In genomic region chr14:32710351-32711102, GRCh38 we compare ENCODE assay signal across 1 cellular context.
TF ChIP-seq lines count a peak whose summit lies in the region.

No MANE protein-coding gene starts in this region.

TF ChIP-seq in HepG2, 621 proteins besides CTCF, POLR2A, EP300 and RAD21 (continued from another document):
- TF ChIP-seq TRIM22 (IDR thresholded peaks at IDR 0.05) (no peak), CHCHD3 (CRISPR knock-in tag; IDR thresholded peaks at IDR 0.05) (no peak), NR0B2 (CRISPR knock-in tag; IDR thresholded peaks at IDR 0.05) (no peak), FOXA3 (CRISPR knock-in tag; IDR thresholded peaks at IDR 0.05) (no peak), IRF9 (CRISPR knock-in tag; IDR thresholded peaks at IDR 0.05; ENCODE audit: borderline replicate concordance) (no peak), ZBTB20 (CRISPR knock-in tag; IDR thresholded peaks at IDR 0.05; ENCODE audit: borderline replicate concordance, low read depth) (no peak)
TF ChIP-seq in HepG2: peak in this region for 0.
